10 cellular contexts compared by ENCODE assay signal in genomic region chr1:173330149-173330951, GRCh38.
DNase-seq lines count a peak whose midpoint lies in the region; ATAC-seq and TF ChIP-seq lines count a peak whose summit lies in the region.
"Had no signal": no experiment of that assay in that cellular context is flagged by ENCODE, and none has a peak within 500 bp of the region (broad histone marks: within the 10 kb centered on the region; RNA-seq: fewer than 3 reads in every experiment).

No MANE protein-coding gene starts in this region.

- POLR2A ChIA-PET in AG04449 (lab: Yijun Ruan, JAX) (no interaction called here), HCT116 (lab: Charles Lee) (no interaction called here)

- TF ChIP-seq CTCF in AG04449 (IDR thresholded peaks at IDR 0.05; ENCODE audit: insufficient read depth, low read length, missing control alignments): no peak
- TF ChIP-seq CTCF in HCT116 (IDR thresholded peaks at IDR 0.05 in 2 of 3, conservative IDR thresholded peaks at IDR 0.05 in 1 of 3; ENCODE audit: borderline replicate concordance in 1 of 3, insufficient read depth in 1 of 3, low read depth in 2 of 3, low read length in 2 of 3): no peak
- TF ChIP-seq CTCF in fibroblast of the aortic adventitia (IDR thresholded peaks at IDR 0.05; ENCODE audit: insufficient read depth, low read length): no peak
- no peak for TF ChIP-seq CTCF in prostate gland (IDR thresholded peaks at IDR 0.05)

- H3K9me3 ChIP-seq in HCT116 (ENCODE audit: control insufficient read depth in 1 of 2, insufficient read depth in 1 of 2, low read depth in 1 of 2, low read length in 2 of 2) (no peaks in the 10 kb centered on the region), T-helper 17 cell (ENCODE audit: control insufficient read depth, low read length, poor library complexity, severe bottlenecking) (no peaks in the 10 kb centered on the region), prostate gland (no peaks in the 10 kb centered on the region)

- no peak overlapping the region for H3K4me3 Mint-ChIP-seq in T-helper 17 cell

- 94% methylated on average over 3 of the region's 3 CpGs for WGBS in prostate gland

- H3K4me2 ChIP-seq in HCT116 (ENCODE audit: low read length): peak overlapping the region; percentile 61

- peak; percentile 14 for DNase-seq in AG04449 (ENCODE audit: low read depth, low spot score)
- DNase-seq in HCT116 (ENCODE audit: low read depth, low spot score): no peak
- no peak for DNase-seq in T-helper 17 cell
- DNase-seq in fibroblast of the aortic adventitia (ENCODE audit: low read depth): peak; percentile 82
- no peak for DNase-seq in NCI-H2107 (lab: John Stamatoyannopoulos, UW)
- DNase-seq in HK-2 (ENCODE audit: unreplicated experiment): no peak
- no peak for DNase-seq in stimulated activated CD4-positive, alpha-beta T cell treated with anti-CD3 and anti-CD28 coated beads, Interleukin-1b, Interleukin-23, amount 100 ng/mL, for 48 hours
- DNase-seq in prostate gland (ENCODE audit: low spot score): no peak
- DNase-seq: NCI-H510A treated with DMSO at 0.1 percent for 48 hours; stimulated activated CD4-positive, alpha-beta T cell treated with anti-CD3 and anti-CD28 coated beads, Interleukin-4, amount 100 ng/mL, for 1 hour had no signal

- CTCF ChIA-PET in AG04449 (lab: Yijun Ruan, JAX): no interaction called here
- CTCF ChIA-PET in HCT116 (lab: Charles Lee): no interaction called here

- H3K36me3 ChIP-seq in HCT116 (ENCODE audit: control insufficient read depth in 1 of 2, insufficient read depth in 2 of 2, low read length in 2 of 2) (no peaks in the 10 kb centered on the region), prostate gland (no peaks in the 10 kb centered on the region)

- no TSS peak for BruUV-seq in HCT116 (replicated peaks; lab: Mats Ljungman, UMichigan)

- no peak overlapping the region for H2AFZ ChIP-seq in HCT116 (ENCODE audit: low read depth, low read length, poor library complexity, severe bottlenecking)

- H3K27ac Mint-ChIP-seq in T-helper 17 cell: peak overlapping the region; percentile 97

- no peak overlapping the region for H3K9ac ChIP-seq in HCT116 (ENCODE audit: low read length)

- no peaks in the 10 kb centered on the region for H3K79me2 ChIP-seq in HCT116 (ENCODE audit: insufficient read depth, low read length)

- H3K27me3 ChIP-seq in HCT116 (ENCODE audit: insufficient read depth, low read length): no peaks in the 10 kb centered on the region
- H3K27me3 ChIP-seq in prostate gland (replicated peaks; ENCODE audit: insufficient read depth): no peaks in the 10 kb centered on the region

- H3K36me3 Mint-ChIP-seq in T-helper 17 cell (ENCODE audit: low read depth): no peaks in the 10 kb centered on the region

- no peaks in the 10 kb centered on the region for H3K27me3 Mint-ChIP-seq in T-helper 17 cell

- H3K4me1 ChIP-seq in HCT116 (ENCODE audit: control insufficient read depth in 1 of 2, insufficient read depth in 2 of 2, low read length in 2 of 2): peaks cover 5 to 23% of the 10 kb centered on the region in 2 experiments
- H3K4me1 ChIP-seq in prostate gland (replicated peaks): no peaks in the 10 kb centered on the region

- H3K4me3 ChIP-seq in AG04449 (ENCODE audit: low read depth, low read length): no peak overlapping the region
- no peak overlapping the region for H3K4me3 ChIP-seq in HCT116 (replicated peaks in 1 of 2; ENCODE audit: low read depth in 1 of 2, low read length in 2 of 2)
- H3K4me3 ChIP-seq in fibroblast of the aortic adventitia (ENCODE audit: low read depth, low read length): no peak overlapping the region
- H3K4me3 ChIP-seq in prostate gland: no peak overlapping the region

- ATAC-seq in HCT116 (no peak), T-helper 17 cell (no peak)

- TF ChIP-seq POLR2A in HCT116 (IDR thresholded peaks at IDR 0.05; ENCODE audit: borderline replicate concordance, extremely low read depth, insufficient read depth, insufficient read length): no peak
- TF ChIP-seq POLR2A in prostate gland (IDR thresholded peaks at IDR 0.05): no peak

- H3K4me1 Mint-ChIP-seq in T-helper 17 cell: peaks cover 8% of the 10 kb centered on the region

- no peak overlapping the region for H3K27ac ChIP-seq in HCT116 (ENCODE audit: low read depth, low read length)
- H3K27ac ChIP-seq in prostate gland: no peak overlapping the region

- TF ChIP-seq RAD21 in HCT116 (IDR thresholded peaks at IDR 0.05; ENCODE audit: low read depth): no peak

- intact Hi-C loops in HCT116 (cut with micrococcal nuclease) (no loop called here), prostate gland (cut with DNase I) (no loop called here)

- no peaks in the 10 kb centered on the region for H3K9me2 ChIP-seq in HCT116 (ENCODE audit: insufficient read depth)

- no peaks in the 10 kb centered on the region for H4K20me1 ChIP-seq in HCT116 (ENCODE audit: insufficient read depth)

- RAD21 ChIA-PET in HCT116 (lab: Charles Lee; ENCODE audit: low non-redundant PET in 1 of 2, low total read pairs in 2 of 2, uncharacterized antibody in 2 of 2, unreplicated experiment in 2 of 2): no interaction called here

TF ChIP-seq in HCT116, 20 proteins besides CTCF, POLR2A, EP300 and RAD21:
- TF ChIP-seq SP1 (IDR thresholded peaks at IDR 0.05; ENCODE audit: low read depth) (peak; percentile 20; the same call in 1 of the 2 replicates), POLR2AphosphoS5 (IDR thresholded peaks at IDR 0.05; ENCODE audit: low read depth, low read length) (no peak), CBX3 (IDR thresholded peaks at IDR 0.05; ENCODE audit: low read depth) (peak; percentile 27; the same call in 1 of the 2 replicates), REST (IDR thresholded peaks at IDR 0.05; ENCODE audit: low read depth) (no peak), FOSL1 (IDR thresholded peaks at IDR 0.05; ENCODE audit: low read depth) (peak; percentile 63), EZH2 (IDR thresholded peaks at IDR 0.05) (no peak), ZNF274 (IDR thresholded peaks at IDR 0.05; ENCODE audit: low read depth, low read length) (no peak), JUND (IDR thresholded peaks at IDR 0.05) (peak; percentile 65)

Comparison
In these comparisons a context has a peak if more than half of its experiments do, and no peak if none do; other contexts are left out.
1. DNase-seq: peak in AG04449 (single experiment) and fibroblast of the aortic adventitia (single experiment); none in HCT116 (single experiment), T-helper 17 cell (0 of 3), NCI-H2107 (single experiment), HK-2 (single experiment), stimulated activated CD4-positive, alpha-beta T cell treated with anti-CD3 and anti-CD28 coated beads, Interleukin-1b, Interleukin-23, amount 100 ng/mL, for 48 hours (single experiment) and prostate gland (single experiment).